ENCODE assay signal across 8 cellular contexts in genomic region chr14:39232554-39233415, GRCh38. TPM values are rescaled to one million over a fixed set of nuclear protein-coding genes. Genes with fewer than 3 reads are reported as not detected.
DNase-seq lines count a peak whose midpoint lies in the region; ATAC-seq, FAIRE-seq and TF ChIP-seq lines count a peak whose summit lies in the region.

No MANE protein-coding gene starts in this region.

- H4K20me1 ChIP-seq in H9 (ENCODE audit: control insufficient read depth, insufficient read depth, insufficient read length): no peaks in the 10 kb centered on the region

- WGBS in H9 (ENCODE audit: extremely low coverage, insufficient read length, low lambda C conversion rate): no CpG with 5 or more reads among the region's 12 CpGs

- no peak for DNase-seq in RCC 7860 (ENCODE audit: low spot score)
- peak; percentile 84 for DNase-seq in fibroblast of peridontal ligament (ENCODE audit: extremely low read depth)
- DNase-seq in iPS-NIHi11 (ENCODE audit: low spot score): no peak
- no peak for DNase-seq in A673 (ENCODE audit: low spot score)
- no peak for DNase-seq in H9

- H2BK15ac ChIP-seq in H9 (ENCODE audit: low read depth, low read length): no peak overlapping the region

- no peak overlapping the region for H4K91ac ChIP-seq in H9 (ENCODE audit: insufficient read length, low read depth, low read length)

- no peak overlapping the region for H3K14ac ChIP-seq in H9 (ENCODE audit: insufficient read depth, low read length)

- intact Hi-C loops in A673 (cut with micrococcal nuclease; ENCODE audit: unreplicated experiment): loop anchor here (5.0 kb wide), 1 partner anchor 135 kb away; no protein-coding TSS in a partner anchor

- H4K5ac ChIP-seq in H9 (ENCODE audit: insufficient read length, low read depth, low read length): no peak overlapping the region

- H3K23ac ChIP-seq in H9 (ENCODE audit: insufficient read length, low read depth, low read length): no peak overlapping the region

- no peak overlapping the region for H3K56ac ChIP-seq in H9 (ENCODE audit: insufficient read length, low read depth, low read length)

- TF ChIP-seq CTCF in 22Rv1 (IDR thresholded peaks at IDR 0.05): no peak
- no peak for TF ChIP-seq CTCF in A673 (conservative IDR thresholded peaks at IDR 0.05; ENCODE audit: low read depth, low read length)
- no peak for TF ChIP-seq CTCF in H9 (conservative IDR thresholded peaks at IDR 0.05)

- no peak overlapping the region for H2AFZ ChIP-seq in H9 (ENCODE audit: low read length)

- no peak overlapping the region for H3T11ph ChIP-seq in H9 (ENCODE audit: low read length)

- H3K9ac ChIP-seq in H9 (ENCODE audit: extremely low read depth, insufficient read length, low read length): no peak overlapping the region

- no peaks in the 10 kb centered on the region for H3K36me3 ChIP-seq in A673 (ENCODE audit: insufficient read depth, low read length, poor library complexity, severe bottlenecking)

- no peaks in the 10 kb centered on the region for H3K36me3 Mint-ChIP-seq in H9 (ENCODE audit: insufficient read depth in 1 of 3, low read depth in 3 of 3)

- H2AK5ac ChIP-seq in H9 (ENCODE audit: insufficient read length, low read length): no peak overlapping the region

- no peak overlapping the region for H3K4ac ChIP-seq in H9 (ENCODE audit: low read depth, low read length)

- H3K9me3 Mint-ChIP-seq in H9: no peaks in the 10 kb centered on the region

- POLR2A ChIA-PET in A673 (lab: Charles Lee; ENCODE audit: low non-redundant PET): no interaction called here

- H3K27ac Mint-ChIP-seq in H9: no peak overlapping the region

- H3K4me2 ChIP-seq in H9 (ENCODE audit: insufficient read depth, insufficient read length, low read length): no peak overlapping the region

- H2BK12ac ChIP-seq in H9 (ENCODE audit: insufficient read length, low read depth, low read length): no peak overlapping the region

- H4K8ac ChIP-seq in H9 (replicated peaks; ENCODE audit: insufficient read length, low read depth, low read length): no peak overlapping the region

- CTCF ChIA-PET in A673 (lab: Charles Lee): no interaction called here

- no peaks in the 10 kb centered on the region for H3K27me3 Mint-ChIP-seq in H9 (ENCODE audit: low read depth)

- no peaks in the 10 kb centered on the region for H3K27me3 ChIP-seq in A673 (replicated peaks; ENCODE audit: insufficient read depth, low read depth, low read length, poor library complexity)
- H3K27me3 ChIP-seq in H9 (ENCODE audit: insufficient read depth, low read length): no peaks in the 10 kb centered on the region

- BruUV-seq in A673 (replicated peaks; lab: Mats Ljungman, UMichigan): no TSS peak

- no peak overlapping the region for H2BK20ac ChIP-seq in H9 (ENCODE audit: low read depth, low read length, poor library complexity, severe bottlenecking)

- H3K79me1 ChIP-seq in H9 (ENCODE audit: insufficient read depth, low read depth, low read length, poor library complexity, severe bottlenecking): no peaks in the 10 kb centered on the region

- H3K4me1 ChIP-seq in A673 (ENCODE audit: insufficient read depth, low read length, poor library complexity, severe bottlenecking): no peaks in the 10 kb centered on the region
- no peaks in the 10 kb centered on the region for H3K4me1 ChIP-seq in H9 (ENCODE audit: insufficient read depth, low read length)

- ATAC-seq in GM18907 (IDR thresholded peaks at IDR 0.05; ENCODE audit: unreplicated experiment): peak; percentile 53
- no peak for ATAC-seq in GM21423 (IDR thresholded peaks at IDR 0.05; ENCODE audit: unreplicated experiment)

- H3K9me3 ChIP-seq in A673 (ENCODE audit: low read depth, low read length, poor library complexity, severe bottlenecking) (no peaks in the 10 kb centered on the region), H9 (ENCODE audit: control insufficient read depth, low read depth, low read length) (no peaks in the 10 kb centered on the region)

- H3K27ac ChIP-seq in 22Rv1: peak overlapping the region; percentile 77
- H3K27ac ChIP-seq in A673 (ENCODE audit: low read depth, low read length, poor library complexity, severe bottlenecking): no peak overlapping the region
- H3K27ac ChIP-seq in H9 (ENCODE audit: insufficient read length, low read depth, low read length): no peak overlapping the region

- no peak overlapping the region for H2BK120ac ChIP-seq in H9 (ENCODE audit: low read depth, low read length, poor library complexity, severe bottlenecking)

- peak; percentile 62 for FAIRE-seq in RCC 7860 (lab: Jason Lieb, UNC)

- no peak overlapping the region for H3K18ac ChIP-seq in H9 (ENCODE audit: insufficient read length, low read depth, low read length)

- no peaks in the 10 kb centered on the region for H3K79me2 ChIP-seq in H9 (ENCODE audit: insufficient read depth, low read length)

- H3K4me1 Mint-ChIP-seq in H9: peaks cover 3% of the 10 kb centered on the region in 2 experiments; a peak in 1 of 4 replicates

- H2BK5ac ChIP-seq in H9 (ENCODE audit: insufficient read length, low read length): no peak overlapping the region

- no peaks in the 10 kb centered on the region for H3K23me2 ChIP-seq in H9 (ENCODE audit: insufficient read length, low read depth, low read length, poor library complexity, severe bottlenecking)

- no peak overlapping the region for H3K4me3 ChIP-seq in A673 (ENCODE audit: low read depth, low read length, poor library complexity, severe bottlenecking)

- no peak overlapping the region for H3K4me3 Mint-ChIP-seq in H9

RNA-seq across cellular contexts. Expression of gene MIA2, which starts 0.9 kb away (rescaled TPM):
- 16.0 and 16.7 TPM in 2 replicates for total RNA-seq in A673 (2021)
- 15.0 and 15.3 TPM in 2 replicates for total RNA-seq in H9 (2021)

RNA-seq across cellular contexts. Expression of gene PNN, which starts 57.7 kb away (rescaled TPM):
- total RNA-seq in A673 (2021) (136 and 146 TPM in 2 replicates), H9 (2021) (163 and 167 TPM in 2 replicates)
